1 cellular context compared by ENCODE assay signal in the genomic region with DNA sequence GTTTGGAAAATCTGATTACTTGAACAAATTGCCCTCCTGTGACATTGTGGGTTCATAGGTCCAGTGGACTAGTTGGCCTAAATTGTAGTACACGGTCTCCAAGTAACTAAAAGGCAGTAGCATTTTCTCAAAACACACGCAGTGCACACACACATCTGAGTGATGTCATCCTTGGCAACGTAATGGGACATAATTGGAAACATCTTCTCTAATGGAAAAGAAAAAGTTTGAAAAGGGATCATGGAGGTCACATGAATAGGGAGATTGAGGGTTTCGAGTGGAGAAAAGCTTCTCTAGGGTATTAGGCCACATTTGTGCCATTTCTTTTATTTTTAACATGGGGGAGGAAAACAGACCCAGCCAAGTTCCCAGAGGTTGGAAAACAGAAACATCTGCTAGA.
A peak's percentile ranks its signal among the peaks of the same experiment; 100 is the strongest.
TF ChIP-seq lines count a peak whose summit lies in the region.

No MANE protein-coding gene starts in this region.

TF ChIP-seq in SK-N-SH, 30 proteins besides CTCF, POLR2A, EP300 and RAD21 (continued from another document):
- TF ChIP-seq, protein P1, sequence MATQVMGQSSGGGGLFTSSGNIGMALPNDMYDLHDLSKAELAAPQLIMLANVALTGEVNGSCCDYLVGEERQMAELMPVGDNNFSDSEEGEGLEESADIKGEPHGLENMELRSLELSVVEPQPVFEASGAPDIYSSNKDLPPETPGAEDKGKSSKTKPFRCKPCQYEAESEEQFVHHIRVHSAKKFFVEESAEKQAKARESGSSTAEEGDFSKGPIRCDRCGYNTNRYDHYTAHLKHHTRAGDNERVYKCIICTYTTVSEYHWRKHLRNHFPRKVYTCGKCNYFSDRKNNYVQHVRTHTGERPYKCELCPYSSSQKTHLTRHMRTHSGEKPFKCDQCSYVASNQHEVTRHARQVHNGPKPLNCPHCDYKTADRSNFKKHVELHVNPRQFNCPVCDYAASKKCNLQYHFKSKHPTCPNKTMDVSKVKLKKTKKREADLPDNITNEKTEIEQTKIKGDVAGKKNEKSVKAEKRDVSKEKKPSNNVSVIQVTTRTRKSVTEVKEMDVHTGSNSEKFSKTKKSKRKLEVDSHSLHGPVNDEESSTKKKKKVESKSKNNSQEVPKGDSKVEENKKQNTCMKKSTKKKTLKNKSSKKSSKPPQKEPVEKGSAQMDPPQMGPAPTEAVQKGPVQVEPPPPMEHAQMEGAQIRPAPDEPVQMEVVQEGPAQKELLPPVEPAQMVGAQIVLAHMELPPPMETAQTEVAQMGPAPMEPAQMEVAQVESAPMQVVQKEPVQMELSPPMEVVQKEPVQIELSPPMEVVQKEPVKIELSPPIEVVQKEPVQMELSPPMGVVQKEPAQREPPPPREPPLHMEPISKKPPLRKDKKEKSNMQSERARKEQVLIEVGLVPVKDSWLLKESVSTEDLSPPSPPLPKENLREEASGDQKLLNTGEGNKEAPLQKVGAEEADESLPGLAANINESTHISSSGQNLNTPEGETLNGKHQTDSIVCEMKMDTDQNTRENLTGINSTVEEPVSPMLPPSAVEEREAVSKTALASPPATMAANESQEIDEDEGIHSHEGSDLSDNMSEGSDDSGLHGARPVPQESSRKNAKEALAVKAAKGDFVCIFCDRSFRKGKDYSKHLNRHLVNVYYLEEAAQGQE (IDR thresholded peaks at IDR 0.05; ENCODE audit: low read depth, low read length) = no peak
- TF ChIP-seq TAF1 (IDR thresholded peaks at IDR 0.05; ENCODE audit: borderline replicate concordance, low read depth, low read length) (no peak), TCF12 (IDR thresholded peaks at IDR 0.05) (peak; percentile 96), RXRA (IDR thresholded peaks at IDR 0.05; ENCODE audit: borderline replicate concordance, low read depth) (no peak), NFIC (IDR thresholded peaks at IDR 0.05; ENCODE audit: borderline replicate concordance) (peak; percentile 77), FOSL2 (IDR thresholded peaks at IDR 0.05; ENCODE audit: borderline replicate concordance, low read depth) (no peak; the same call in 1 of the 2 replicates), GATA2 (CRISPR knock-in tag; IDR thresholded peaks at IDR 0.05) (no peak), EZH2phosphoT487 (IDR thresholded peaks at IDR 0.05; ENCODE audit: borderline replicate concordance, low read depth) (no peak), ELF1 (IDR thresholded peaks at IDR 0.05) (no peak), TEAD4 (IDR thresholded peaks at IDR 0.05; ENCODE audit: borderline replicate concordance, insufficient read depth) (no peak; the same call in 1 of the 2 replicates), FOXM1 (IDR thresholded peaks at IDR 0.05; ENCODE audit: low read depth) (no peak), FOXJ3 (CRISPR knock-in tag; IDR thresholded peaks at IDR 0.05) (no peak)
- TF ChIP-seq, protein P2, sequence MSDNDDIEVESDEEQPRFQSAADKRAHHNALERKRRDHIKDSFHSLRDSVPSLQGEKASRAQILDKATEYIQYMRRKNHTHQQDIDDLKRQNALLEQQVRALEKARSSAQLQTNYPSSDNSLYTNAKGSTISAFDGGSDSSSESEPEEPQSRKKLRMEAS (IDR thresholded peaks at IDR 0.05; ENCODE audit: low read depth) = no peak; the same call in 1 of the 2 replicates
- TF ChIP-seq, protein P3, sequence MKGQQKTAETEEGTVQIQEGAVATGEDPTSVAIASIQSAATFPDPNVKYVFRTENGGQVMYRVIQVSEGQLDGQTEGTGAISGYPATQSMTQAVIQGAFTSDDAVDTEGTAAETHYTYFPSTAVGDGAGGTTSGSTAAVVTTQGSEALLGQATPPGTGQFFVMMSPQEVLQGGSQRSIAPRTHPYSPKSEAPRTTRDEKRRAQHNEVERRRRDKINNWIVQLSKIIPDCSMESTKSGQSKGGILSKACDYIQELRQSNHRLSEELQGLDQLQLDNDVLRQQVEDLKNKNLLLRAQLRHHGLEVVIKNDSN (IDR thresholded peaks at IDR 0.05; ENCODE audit: borderline replicate concordance, low read depth) = no peak
TF ChIP-seq in SK-N-SH: peak in this region for 5.
